ENCODE assay signal across 8 cellular contexts in genomic region chr2:178479275-178479616, GRCh38. TPM values are rescaled to one million over a fixed set of nuclear protein-coding genes. Genes with fewer than 3 reads are reported as not detected.
A peak's percentile ranks its signal among the peaks of the same experiment; 100 is the strongest.
DNase-seq lines count a peak whose midpoint lies in the region; ATAC-seq and TF ChIP-seq lines count a peak whose summit lies in the region.

No MANE protein-coding gene starts in this region.

- intact Hi-C loops in stomach (cut with DNase I; ENCODE audit: low total_unique reads) = no loop called here

- no peaks in the 10 kb centered on the region for H3K9me3 ChIP-seq in iPS-18c (ENCODE audit: control insufficient read depth, insufficient read depth, low read length)
- no peaks in the 10 kb centered on the region for H3K9me3 ChIP-seq in stomach

- H3K36me3 Mint-ChIP-seq in activated CD4-positive, alpha-beta memory T cell treated with anti-CD3 and anti-CD28 coated beads, Interleukin-2, amount 10 ng/mL, durations not matched to agents 7 days and 5 days (ENCODE audit: low read depth) = peaks cover 6% of the 10 kb centered on the region

- no peak for ATAC-seq in HG03196 (IDR thresholded peaks at IDR 0.05; ENCODE audit: unreplicated experiment)
- no peak for ATAC-seq in HG02981 (IDR thresholded peaks at IDR 0.05; ENCODE audit: unreplicated experiment)

- no peaks in the 10 kb centered on the region for H3K27me3 ChIP-seq in stomach

- DNase-seq in NCI-H82 (lab: John Stamatoyannopoulos, UW) (peak; percentile 25), NCI-H82 treated with DMSO at 0.1 percent for 48 hours (lab: John Stamatoyannopoulos, UW; ENCODE audit: unreplicated experiment) (no peak), stomach (no peak), NCI-H748 (lab: John Stamatoyannopoulos, UW; ENCODE audit: unreplicated experiment) (no peak)
- DNase-seq in activated CD4-positive, alpha-beta memory T cell treated with anti-CD3 and anti-CD28 coated beads, Interleukin-2, amount 10 ng/mL, durations not matched to agents 7 days and 5 days = no peak

- TF ChIP-seq EP300 in stomach (IDR thresholded peaks at IDR 0.05) = no peak

- no peaks in the 10 kb centered on the region for H3K9me3 Mint-ChIP-seq in activated CD4-positive, alpha-beta memory T cell treated with anti-CD3 and anti-CD28 coated beads, Interleukin-2, amount 10 ng/mL, durations not matched to agents 7 days and 5 days

- CTCF ChIA-PET in activated CD4-positive, alpha-beta memory T cell treated with anti-CD3 and anti-CD28 coated beads, Interleukin-2, amount 10 ng/mL, durations not matched to agents 7 days and 5 days (lab: Charles Lee) = interaction anchor here (1.1 to 2.3 kb wide), 2 partner anchors 28 to 44 kb away, joined by 5 to 15 read pairs; partner anchors contain the start of genes PJVK and PRKRA

- H3K4me3 ChIP-seq in iPS-18c (ENCODE audit: insufficient read depth, low read depth, low read length) = peak overlapping the region; percentile 71; the same call in 1 of the 2 replicates
- H3K4me3 ChIP-seq in stomach = peak overlapping the region; percentile 56 to 69 (median 62)

- H3K36me3 ChIP-seq in stomach = no peaks in the 10 kb centered on the region

- no peaks in the 10 kb centered on the region for H3K27me3 Mint-ChIP-seq in activated CD4-positive, alpha-beta memory T cell treated with anti-CD3 and anti-CD28 coated beads, Interleukin-2, amount 10 ng/mL, durations not matched to agents 7 days and 5 days

- TF ChIP-seq POLR2A in stomach (IDR thresholded peaks at IDR 0.05) = no peak

- peak overlapping the region; percentile 95 for H3K4me3 Mint-ChIP-seq in activated CD4-positive, alpha-beta memory T cell treated with anti-CD3 and anti-CD28 coated beads, Interleukin-2, amount 10 ng/mL, durations not matched to agents 7 days and 5 days

- peak overlapping the region; percentile 99 for H3K27ac Mint-ChIP-seq in activated CD4-positive, alpha-beta memory T cell treated with anti-CD3 and anti-CD28 coated beads, Interleukin-2, amount 10 ng/mL, durations not matched to agents 7 days and 5 days

- peaks cover 47% of the 10 kb centered on the region for H3K4me1 Mint-ChIP-seq in activated CD4-positive, alpha-beta memory T cell treated with anti-CD3 and anti-CD28 coated beads, Interleukin-2, amount 10 ng/mL, durations not matched to agents 7 days and 5 days

- H3K4me1 ChIP-seq in stomach = peaks cover 45 to 64% (median 56%) of the 10 kb centered on the region in 4 donors

- POLR2A ChIA-PET in activated CD4-positive, alpha-beta memory T cell treated with anti-CD3 and anti-CD28 coated beads, Interleukin-2, amount 10 ng/mL, durations not matched to agents 7 days and 5 days (lab: Charles Lee) = interaction anchor here (1.0 to 1.9 kb wide), 4 partner anchors 29 to 66 kb away, joined by 3 to 8 read pairs (median 4); partner anchors contain the start of genes PJVK and PRKRA

- no peak for TF ChIP-seq CTCF in stomach (IDR thresholded peaks at IDR 0.05)

- H3K27ac ChIP-seq in stomach = peak overlapping the region; percentile 86 to 97 (median 95)

- WGBS in stomach, 5 donors = 46 to 56% (median 51%) methylated on average over 4 of the region's 4 CpGs

RNA-seq across cellular contexts. Expression of gene FKBP7, which starts 0.8 kb away (rescaled TPM):
- total RNA-seq in activated CD4-positive, alpha-beta memory T cell treated with anti-CD3 and anti-CD28 coated beads, Interleukin-2, amount 10 ng/mL, durations not matched to agents 7 days and 5 days = 1 to 10 TPM; 1.6 to 1.8 TPM
- 10 to 100 TPM in 1 of 5 donors, 1 to 10 TPM in 3, under 1 TPM in 1; 0.87 to 31.4 (median 4.9) TPM for total RNA-seq in stomach
- 1 to 10 TPM; 4.4 to 6.4 (median 4.4) TPM for polyA plus RNA-seq in stomach

RNA-seq across cellular contexts. Expression of gene PLEKHA3, which starts 1.0 kb away (rescaled TPM):
- 10 to 100 TPM; 27.7 to 28.7 TPM for total RNA-seq in activated CD4-positive, alpha-beta memory T cell treated with anti-CD3 and anti-CD28 coated beads, Interleukin-2, amount 10 ng/mL, durations not matched to agents 7 days and 5 days
- total RNA-seq in stomach = 10 to 100 TPM in 3 of 5 donors, 1 to 10 TPM in 2; 1.7 to 36.2 (median 11.6) TPM
- 1 to 10 TPM; 1.9 to 3.8 (median 3.5) TPM for polyA plus RNA-seq in stomach

RNA-seq across cellular contexts. Expression of gene PJVK, which starts 28.1 kb away (rescaled TPM):
- 1 to 10 TPM in 1 of 2 experiments, under 1 TPM in 1; 0.91 to 1.1 TPM for total RNA-seq in activated CD4-positive, alpha-beta memory T cell treated with anti-CD3 and anti-CD28 coated beads, Interleukin-2, amount 10 ng/mL, durations not matched to agents 7 days and 5 days
- 1 to 10 TPM in 2 of 5 donors, under 1 TPM in 1, not detected in 2; 0.72 to 8.8 (median 2.2) TPM for total RNA-seq in stomach
- polyA plus RNA-seq in stomach = 1 to 10 TPM; 1.4 to 5.3 (median 3.8) TPM

RNA-seq across cellular contexts. Expression of gene PRKRA, which starts 28.3 kb away (rescaled TPM):
- total RNA-seq in activated CD4-positive, alpha-beta memory T cell treated with anti-CD3 and anti-CD28 coated beads, Interleukin-2, amount 10 ng/mL, durations not matched to agents 7 days and 5 days = 10 to 100 TPM; 35.4 to 36.5 TPM
- 100 to 1,000 TPM in 2 of 5 donors, 10 to 100 TPM in 3; 59.7 to 145 (median 77.6) TPM for total RNA-seq in stomach
- polyA plus RNA-seq in stomach = 10 to 100 TPM; 30.6 to 38.0 (median 34.0) TPM
